In genomic region chr5:151222769-151223446, GRCh38 we compare ENCODE assay signal across 8 cellular contexts. TPM values are rescaled to one million over a fixed set of nuclear protein-coding genes. Genes with fewer than 3 reads are reported as not detected.
DNase-seq lines count a peak whose midpoint lies in the region; ATAC-seq and TF ChIP-seq lines count a peak whose summit lies in the region.

No MANE protein-coding gene starts in this region.

- no peaks in the 10 kb centered on the region for H3K27me3 ChIP-seq in sigmoid colon

- ATAC-seq in GM21381 (IDR thresholded peaks at IDR 0.05; ENCODE audit: unreplicated experiment) (peak; percentile 64), Right ventricle myocardium inferior (peak; percentile 78)

- H3K4me3 ChIP-seq in sigmoid colon: peak overlapping the region; percentile 78 to 95 (median 87)

- no peak for TF ChIP-seq POLR2A in sigmoid colon (IDR thresholded peaks at IDR 0.05)

- TF ChIP-seq CTCF in sigmoid colon (IDR thresholded peaks at IDR 0.05): no peak

- peak; percentile 46 for DNase-seq in CMK (ENCODE audit: low read depth)
- peak; percentile 32 for DNase-seq in HT1080 (ENCODE audit: low read depth)
- peak; percentile 40 for DNase-seq in activated CD8-positive, alpha-beta memory T cell treated with anti-CD3 and anti-CD28 coated beads, Interleukin-2, amount 50 U/mL, for 4 hours
- peak; percentile 75 for DNase-seq in Right ventricle myocardium inferior (ENCODE audit: missing footprints)
- DNase-seq in sigmoid colon: peak; percentile 88
- no peak for DNase-seq in NCI-H748 treated with DMSO at 0.1 percent for 48 hours (lab: John Stamatoyannopoulos, UW)
- DNase-seq in A172 (ENCODE audit: low spot score): no peak

- H3K36me3 ChIP-seq in sigmoid colon: no peaks in the 10 kb centered on the region

- 19 to 35% methylated on average over 4 of the region's 4 CpGs for WGBS in sigmoid colon, 2 donors

- peak overlapping the region; percentile 90 to 99 (median 94) for H3K27ac ChIP-seq in sigmoid colon

- no peaks in the 10 kb centered on the region for H3K9me3 ChIP-seq in sigmoid colon

- no peak for TF ChIP-seq EP300 in sigmoid colon (IDR thresholded peaks at IDR 0.05)

- intact Hi-C loops in Right ventricle myocardium inferior (cut with DNase I) (loop anchor here (2.0 to 5.0 kb wide), 2 partner anchors 16 to 66 kb away; partner anchors contain the start of gene ANXA6), sigmoid colon (cut with DNase I) (loop anchor here (5.0 kb wide), 1 partner anchor 66 kb away; the partner anchor contains the start of gene ANXA6)

- peaks cover 0 to 61% (median 55%) of the 10 kb centered on the region in 4 donors for H3K4me1 ChIP-seq in sigmoid colon

RNA-seq across cellular contexts. Expression of gene CCDC69, which starts 1.0 kb away (rescaled TPM):
- total RNA-seq in HT1080 (2014; rRNA removed; shearing (Covaris generic)): 15.5 and 18.4 TPM in 2 replicates
- polyA plus RNA-seq in HT1080 (2015; cell fraction: cytosol; rRNA removed): 7.3 and 17.9 TPM in 2 replicates
- polyA plus RNA-seq in HT1080 (2015; cell fraction: nucleus; rRNA removed): 0.99 and 1.2 TPM in 2 replicates
- total RNA-seq in Right ventricle myocardium inferior (181 TPM), sigmoid colon (100 to 1,000 TPM; 199 to 342 (median 258) TPM)
- polyA plus RNA-seq in sigmoid colon: 10 to 100 TPM in 2 of 3 donors, 1 to 10 TPM in 1; 6.0 to 48.7 (median 43.2) TPM
- total RNA-seq in A172 (2014; rRNA removed; shearing (Covaris generic)): 3.3 and 3.7 TPM in 2 replicates

RNA-seq across cellular contexts. Expression of gene GM2A, which starts 30.1 kb away (rescaled TPM):
- 16.0 and 20.3 TPM in 2 replicates for total RNA-seq in HT1080 (2014; rRNA removed; shearing (Covaris generic))
- polyA plus RNA-seq in HT1080 (2015; cell fraction: cytosol; rRNA removed): 13.9 and 15.4 TPM in 2 replicates
- 11.4 and 12.9 TPM in 2 replicates for polyA plus RNA-seq in HT1080 (2015; cell fraction: nucleus; rRNA removed)
- total RNA-seq in Right ventricle myocardium inferior: 28.4 TPM
- 10 to 100 TPM; 19.4 to 31.9 (median 29.3) TPM for total RNA-seq in sigmoid colon
- polyA plus RNA-seq in sigmoid colon: 10 to 100 TPM; 10.2 to 35.1 (median 32.3) TPM
- 30.2 and 34.2 TPM in 2 replicates for total RNA-seq in A172 (2014; rRNA removed; shearing (Covaris generic))

Comparison
In these comparisons a context has a peak if more than half of its experiments do, and no peak if none do; other contexts are left out.
1. DNase-seq: peak in CMK (single experiment), HT1080 (single experiment), activated CD8-positive, alpha-beta memory T cell treated with anti-CD3 and anti-CD28 coated beads, Interleukin-2, amount 50 U/mL, for 4 hours (single experiment), Right ventricle myocardium inferior (single experiment) and sigmoid colon (single experiment); none in NCI-H748 treated with DMSO at 0.1 percent for 48 hours (single experiment) and A172 (single experiment).